10 cellular contexts compared by ENCODE assay signal in genomic region chr13:79782541-79783216, GRCh38.
DNase-seq lines count a peak whose midpoint lies in the region; ATAC-seq and TF ChIP-seq lines count a peak whose summit lies in the region.
"Had no signal": no experiment of that assay in that cellular context is flagged by ENCODE, and none has a peak within 500 bp of the region (broad histone marks: within the 10 kb centered on the region; RNA-seq: fewer than 3 reads in every experiment).

No MANE protein-coding gene starts in this region.

- H3K4me1 ChIP-seq in hepatocyte (ENCODE audit: insufficient read depth) = peaks cover 27% of the 10 kb centered on the region
- H3K4me1 ChIP-seq in PC-3 (ENCODE audit: insufficient read depth, low read length) = peaks cover 7% of the 10 kb centered on the region; the same call in 1 of the 2 replicates

- no peak for TF ChIP-seq CTCF in hepatocyte (IDR thresholded peaks at IDR 0.05; ENCODE audit: poor library complexity)
- no peak for TF ChIP-seq CTCF in PC-3 (conservative IDR thresholded peaks at IDR 0.05; ENCODE audit: low read depth, low read length)

- no peaks in the 10 kb centered on the region for H3K9me2 ChIP-seq in hepatocyte (replicated peaks; ENCODE audit: insufficient read depth)
- no peaks in the 10 kb centered on the region for H3K9me2 ChIP-seq in PC-3 (replicated peaks; ENCODE audit: low read length)

- DNase-seq in HuH-7.5 (ENCODE audit: low spot score) = peak; percentile 20
- DNase-seq in UCSD-AML1 (lab: John Stamatoyannopoulos, UW; ENCODE audit: unreplicated experiment) = peak; percentile 42
- DNase-seq in hepatocyte (ENCODE audit: low spot score) = peak; percentile 70
- peak; percentile 69 for DNase-seq in sciatic nerve (ENCODE audit: low spot score)
- DNase-seq in activated effector memory CD4-positive, alpha-beta T cell treated with Interleukin-2 at 50 U/mL for 16 hours = no peak
- no peak for DNase-seq in activated naive CD4-positive, alpha-beta T cell treated with anti-CD3 and anti-CD28 coated beads for 36 hours
- DNase-seq in PC-3 = no peak
- no peak for DNase-seq in stimulated activated naive CD8-positive, alpha-beta T cell treated with anti-CD3 and anti-CD28 coated beads, Interleukin-15, amount 100 ng/mL, for 72 hours
- DNase-seq: gastrocnemius medialis, T-helper 2 cell had no signal

- H3K27ac Mint-ChIP-seq in activated naive CD4-positive, alpha-beta T cell treated with anti-CD3 and anti-CD28 coated beads for 36 hours = no peak overlapping the region
- H3K27ac Mint-ChIP-seq in stimulated activated naive CD8-positive, alpha-beta T cell treated with anti-CD3 and anti-CD28 coated beads, Interleukin-15, amount 100 ng/mL, for 72 hours = no peak overlapping the region

- H3K4me3 ChIP-seq in hepatocyte (no peak overlapping the region), PC-3 (ENCODE audit: low read length) (no peak overlapping the region)
- H3K4me3 ChIP-seq: gastrocnemius medialis had no signal

- H2AFZ ChIP-seq in hepatocyte = no peak overlapping the region
- no peak overlapping the region for H2AFZ ChIP-seq in PC-3 (ENCODE audit: low read length)

- ATAC-seq in sciatic nerve = peak; percentile 72
- ATAC-seq in PC-3 = no peak
- no peak for ATAC-seq in stimulated activated naive CD8-positive, alpha-beta T cell treated with anti-CD3 and anti-CD28 coated beads, Interleukin-15, amount 100 ng/mL, for 72 hours

- 38% methylated on average over 14 of the region's 14 CpGs for WGBS in hepatocyte (ENCODE audit: low lambda C conversion rate, missing lambda C conversion rate)

- peaks cover 2% of the 10 kb centered on the region for H3K9me3 Mint-ChIP-seq in activated naive CD4-positive, alpha-beta T cell treated with anti-CD3 and anti-CD28 coated beads for 36 hours
- no peaks in the 10 kb centered on the region for H3K9me3 Mint-ChIP-seq in stimulated activated naive CD8-positive, alpha-beta T cell treated with anti-CD3 and anti-CD28 coated beads, Interleukin-15, amount 100 ng/mL, for 72 hours

- no peaks in the 10 kb centered on the region for H3K4me1 Mint-ChIP-seq in activated naive CD4-positive, alpha-beta T cell treated with anti-CD3 and anti-CD28 coated beads for 36 hours (ENCODE audit: low read depth)
- H3K4me1 Mint-ChIP-seq in stimulated activated naive CD8-positive, alpha-beta T cell treated with anti-CD3 and anti-CD28 coated beads, Interleukin-15, amount 100 ng/mL, for 72 hours = no peaks in the 10 kb centered on the region

- CTCF ChIA-PET in activated naive CD4-positive, alpha-beta T cell treated with anti-CD3 and anti-CD28 coated beads for 36 hours (lab: Charles Lee) = no interaction called here
- CTCF ChIA-PET in PC-3 (lab: Charles Lee) = no interaction called here

- H3K4me2 ChIP-seq in hepatocyte (peak overlapping the region; percentile 45), PC-3 (ENCODE audit: low read length) (no peak overlapping the region)

- no TSS peak for BruUV-seq in PC-3 (replicated peaks; lab: Mats Ljungman, UMichigan)

- H3K9me3 ChIP-seq in hepatocyte (ENCODE audit: low read depth) (no peaks in the 10 kb centered on the region), PC-3 (ENCODE audit: low read length) (no peaks in the 10 kb centered on the region)

- no peak overlapping the region for H3K4me3 Mint-ChIP-seq in activated naive CD4-positive, alpha-beta T cell treated with anti-CD3 and anti-CD28 coated beads for 36 hours
- no peak overlapping the region for H3K4me3 Mint-ChIP-seq in stimulated activated naive CD8-positive, alpha-beta T cell treated with anti-CD3 and anti-CD28 coated beads, Interleukin-15, amount 100 ng/mL, for 72 hours

- H3K36me3 ChIP-seq in hepatocyte (replicated peaks; ENCODE audit: insufficient read depth, low read depth) (no peaks in the 10 kb centered on the region), PC-3 (ENCODE audit: low read depth, low read length) (no peaks in the 10 kb centered on the region)
- H3K36me3 ChIP-seq: gastrocnemius medialis had no signal

- POLR2A ChIA-PET in PC-3 (lab: Charles Lee; ENCODE audit: unreplicated experiment) = no interaction called here

- H3K27ac ChIP-seq in hepatocyte (peak overlapping the region; percentile 58), PC-3 (ENCODE audit: low read length) (no peak overlapping the region)
- H3K27ac ChIP-seq: gastrocnemius medialis had no signal

- no peaks in the 10 kb centered on the region for H3K79me2 ChIP-seq in hepatocyte
- no peaks in the 10 kb centered on the region for H3K79me2 ChIP-seq in PC-3 (ENCODE audit: low read length)

- no peak overlapping the region for H3K9ac ChIP-seq in PC-3 (ENCODE audit: low read length)

- H3K36me3 Mint-ChIP-seq in activated naive CD4-positive, alpha-beta T cell treated with anti-CD3 and anti-CD28 coated beads for 36 hours (ENCODE audit: low read depth) = no peaks in the 10 kb centered on the region

- no peaks in the 10 kb centered on the region for H3F3A ChIP-seq in PC-3 (ENCODE audit: low read length, unreplicated experiment)

- H4K20me1 ChIP-seq in hepatocyte (ENCODE audit: insufficient read depth, poor library complexity, severe bottlenecking) (no peaks in the 10 kb centered on the region), PC-3 (ENCODE audit: low read length) (no peaks in the 10 kb centered on the region)

- H3K27me3 ChIP-seq in hepatocyte = no peaks in the 10 kb centered on the region
- H3K27me3 ChIP-seq in PC-3 (ENCODE audit: low read length) = no peaks in the 10 kb centered on the region
- H3K27me3 ChIP-seq: gastrocnemius medialis had no signal

- intact Hi-C loops in sciatic nerve (cut with DNase I) (no loop called here), PC-3 (cut with micrococcal nuclease) (no loop called here)
- intact Hi-C loops in activated naive CD4-positive, alpha-beta T cell treated with anti-CD3 and anti-CD28 coated beads for 36 hours (cut with micrococcal nuclease) = no loop called here

- H3K27me3 Mint-ChIP-seq in activated naive CD4-positive, alpha-beta T cell treated with anti-CD3 and anti-CD28 coated beads for 36 hours (ENCODE audit: low read depth) = no peaks in the 10 kb centered on the region
- H3K27me3 Mint-ChIP-seq in stimulated activated naive CD8-positive, alpha-beta T cell treated with anti-CD3 and anti-CD28 coated beads, Interleukin-15, amount 100 ng/mL, for 72 hours = no peaks in the 10 kb centered on the region

Comparison
In these comparisons a context has a peak if more than half of its experiments do, and no peak if none do; other contexts are left out.
1. DNase-seq: peak in HuH-7.5 (single experiment), UCSD-AML1 (single experiment), hepatocyte (single experiment) and sciatic nerve (single experiment); none in activated effector memory CD4-positive, alpha-beta T cell treated with Interleukin-2 at 50 U/mL for 16 hours (single experiment), activated naive CD4-positive, alpha-beta T cell treated with anti-CD3 and anti-CD28 coated beads for 36 hours (single experiment), PC-3 (single experiment) and stimulated activated naive CD8-positive, alpha-beta T cell treated with anti-CD3 and anti-CD28 coated beads, Interleukin-15, amount 100 ng/mL, for 72 hours (0 of 2).